24 cellular contexts compared by ENCODE assay signal in genomic region chr12:106839343-106839742, GRCh38.
DNase-seq lines count a peak whose midpoint lies in the region; ATAC-seq, FAIRE-seq and TF ChIP-seq lines count a peak whose summit lies in the region.
"Had no signal": no experiment of that assay in that cellular context is flagged by ENCODE, and none has a peak within 500 bp of the region (broad histone marks: within the 10 kb centered on the region; RNA-seq: fewer than 3 reads in every experiment).

No MANE protein-coding gene starts in this region.

- no peak overlapping the region for H4K91ac ChIP-seq in mesenchymal stem cell (ENCODE audit: low read length)

- H3K4ac ChIP-seq in mesenchymal stem cell (ENCODE audit: low read depth in 1 of 2, low read length in 2 of 2) = no peak overlapping the region

- no peak for TF ChIP-seq EP300 in K562 (IDR thresholded peaks at IDR 0.05; ENCODE audit: low read length)

- in situ Hi-C loops in K562 (cut with MboI) = no loop called here
- in situ Hi-C loops in ACHN (cut with HindIII; ENCODE audit: low pct_ligation_motif_present, low pct_unique_long_range_greater_than_20kb, low sequenced_read_pairs) = loop anchor here (25.0 kb wide), 1 partner anchor 452 kb away; no protein-coding TSS in a partner anchor

- H3K14ac ChIP-seq in mesenchymal stem cell (ENCODE audit: low read length in 2 of 2) = no peak overlapping the region

- H3K27ac ChIP-seq in heart right ventricle (peak overlapping the region in 6 of 10 donors; percentile 9 to 78 (median 65)), right cardiac atrium (ENCODE audit: low read length) (no peak overlapping the region), K562 (ENCODE audit: extremely low read depth, low read depth, low read length) (peak overlapping the region; percentile 13; the same call in 1 of the 3 replicates), mesenchymal stem cell (ENCODE audit: low read length, poor library complexity, severe bottlenecking) (no peak overlapping the region), thyroid gland (peak overlapping the region; percentile 42 to 84 (median 69))

- POLR2A ChIA-PET in K562 (lab: Yijun Ruan, JAX) = no interaction called here

- no peaks in the 10 kb centered on the region for H3K27me3 Mint-ChIP-seq in natural killer cell (ENCODE audit: low read depth in 2 of 2)
- H3K27me3 Mint-ChIP-seq: activated naive CD8-positive, alpha-beta T cell treated with anti-CD3 and anti-CD28 coated beads for 36 hours; B cell; memory B cell had no signal

- ATAC-seq in heart right ventricle (no peak), right cardiac atrium (no peak), K562 (peak; percentile 66), natural killer cell (no peak), HG03442 (IDR thresholded peaks at IDR 0.05; ENCODE audit: unreplicated experiment) (no peak)

- H4K20me1 ChIP-seq in K562 (replicated peaks; ENCODE audit: control insufficient read depth, insufficient read depth, low read length) = no peaks in the 10 kb centered on the region

- H3K36me3 ChIP-seq in heart right ventricle = peaks cover 0 to 19% (median 4%) of the 10 kb centered on the region in 9 donors
- peaks cover 4% of the 10 kb centered on the region; the same call in 1 of the 3 replicates for H3K36me3 ChIP-seq in K562 (ENCODE audit: control insufficient read depth, insufficient read depth, low read length)
- peaks cover 0 to 31% of the 10 kb centered on the region in 2 experiments for H3K36me3 ChIP-seq in mesenchymal stem cell (ENCODE audit: control insufficient read depth in 1 of 2, insufficient read depth in 2 of 2, low read depth in 1 of 2, low read length in 2 of 2)
- H3K36me3 ChIP-seq in thyroid gland = no peaks in the 10 kb centered on the region

- H3K27ac Mint-ChIP-seq in natural killer cell = no peak overlapping the region
- H3K27ac Mint-ChIP-seq: activated naive CD8-positive, alpha-beta T cell treated with anti-CD3 and anti-CD28 coated beads for 36 hours; B cell; memory B cell had no signal

- no peaks in the 10 kb centered on the region for H3K9me3 Mint-ChIP-seq in natural killer cell
- H3K9me3 Mint-ChIP-seq: activated naive CD8-positive, alpha-beta T cell treated with anti-CD3 and anti-CD28 coated beads for 36 hours; memory B cell had no signal

- no peak for DNase-seq in heart right ventricle
- DNase-seq in right cardiac atrium = no peak
- DNase-seq in K562 (ENCODE audit: extremely low read depth in 1 of 4, low spot score in 3 of 4) = peak in 2 of 4 experiments; percentile 14 to 36
- peak; percentile 41 for DNase-seq in mesenchymal stem cell
- DNase-seq in thyroid gland = no peak
- no peak for DNase-seq in ACHN
- no peak for DNase-seq in natural killer cell
- DNase-seq: activated CD4-positive, alpha-beta T cell treated with anti-CD3 and anti-CD28 coated beads, Interleukin-2, amount 50 U/mL, for 48 hours; activated naive CD8-positive, alpha-beta T cell treated with anti-CD3 and anti-CD28 coated beads for 36 hours; COR-L47; DMS53; dorsolateral prefrontal cortex; NCI-H1092; NCI-H187; NCI-H2171 treated with DMSO at 0.1 percent for 48 hours; NCI-H524; NK-92 treated with Interleukin-12 subunit alpha and Interleukin-12 subunit beta, amount 100 ng/mL, for 24 hours; SIG-M5; trophoblast cell had no signal

- H2BK15ac ChIP-seq in mesenchymal stem cell (ENCODE audit: low read depth, poor library complexity, severe bottlenecking) = no peak overlapping the region

- H3K9me3 ChIP-seq in heart right ventricle (no peaks in the 10 kb centered on the region), right cardiac atrium (ENCODE audit: control insufficient read depth, low read length) (no peaks in the 10 kb centered on the region), K562 (replicated peaks; ENCODE audit: control insufficient read depth, insufficient read depth, low read depth, low read length) (no peaks in the 10 kb centered on the region), mesenchymal stem cell (ENCODE audit: control insufficient read depth, low read length) (no peaks in the 10 kb centered on the region), thyroid gland (no peaks in the 10 kb centered on the region)
- H3K9me3 ChIP-seq: A549 had no signal

- H2BK12ac ChIP-seq in mesenchymal stem cell (ENCODE audit: low read length in 2 of 2) = no peak overlapping the region

- H3K4me1 ChIP-seq in heart right ventricle (peaks cover 9 to 59% (median 41%) of the 10 kb centered on the region in 9 donors), right cardiac atrium (ENCODE audit: control insufficient read depth, insufficient read depth, low read length) (peaks cover 2% of the 10 kb centered on the region), K562 (replicated peaks in 1 of 2; ENCODE audit: control insufficient read depth in 2 of 2, insufficient read depth in 2 of 2, low read length in 2 of 2) (peaks cover 6 to 24% of the 10 kb centered on the region in 2 experiments; a peak in 3 of 5 replicates), mesenchymal stem cell (ENCODE audit: control insufficient read depth, insufficient read depth, low read depth, low read length) (peaks cover 1% of the 10 kb centered on the region), thyroid gland (peaks cover 37 to 45% of the 10 kb centered on the region in 2 donors)

- H3K23ac ChIP-seq in mesenchymal stem cell (ENCODE audit: low read length in 2 of 2) = no peak overlapping the region

- H3K27me3 ChIP-seq in heart right ventricle (no peaks in the 10 kb centered on the region), right cardiac atrium (ENCODE audit: control insufficient read depth, insufficient read depth) (no peaks in the 10 kb centered on the region), K562 (ENCODE audit: control insufficient read depth in 2 of 2, insufficient read depth in 2 of 2, low read length in 2 of 2) (no peaks in the 10 kb centered on the region), mesenchymal stem cell (ENCODE audit: control insufficient read depth in 1 of 2, insufficient read depth in 1 of 2, low read length in 2 of 2) (no peaks in the 10 kb centered on the region), thyroid gland (no peaks in the 10 kb centered on the region)
- H3K27me3 ChIP-seq: dorsolateral prefrontal cortex had no signal

- peaks cover 7% of the 10 kb centered on the region for H3K79me1 ChIP-seq in mesenchymal stem cell (replicated peaks; ENCODE audit: low read length, poor library complexity, severe bottlenecking)

- H3K4me3 Mint-ChIP-seq in natural killer cell = no peak overlapping the region
- H3K4me3 Mint-ChIP-seq: activated naive CD8-positive, alpha-beta T cell treated with anti-CD3 and anti-CD28 coated beads for 36 hours; B cell; memory B cell had no signal

- BruUV-seq in K562 (replicated peaks; lab: Mats Ljungman, UMichigan) = no TSS peak

- no peaks in the 10 kb centered on the region; the same call in 2 of the 3 replicates for H3K79me2 ChIP-seq in K562 (ENCODE audit: control insufficient read depth, insufficient read depth, low read length)

- no peak overlapping the region for H2BK120ac ChIP-seq in mesenchymal stem cell (ENCODE audit: low read depth, low read length)

- TF ChIP-seq POLR2A in K562 (conservative IDR thresholded peaks at IDR 0.05) (no peak), thyroid gland (IDR thresholded peaks at IDR 0.05) (no peak)

- H3K18ac ChIP-seq in mesenchymal stem cell (ENCODE audit: low read depth in 1 of 2, low read length in 2 of 2) = peak overlapping the region in 1 of 2 experiments; percentile 72

- intact Hi-C loops in heart right ventricle (cut with DNase I) = loop anchor here in 2 of 10 donors (5.0 kb wide), 2 partner anchors 67 to 452 kb away; partner anchors contain the start of gene RIC8B (in 1 of the 2)
- intact Hi-C loops in right cardiac atrium (cut with DNase I) = no loop called here
- intact Hi-C loops in K562 (cut with micrococcal nuclease) = no loop called here
- intact Hi-C loops in thyroid gland (cut with DNase I) = no loop called here
- intact Hi-C loops in natural killer cell (cut with micrococcal nuclease) = no loop called here

- no peak overlapping the region for H2AK5ac ChIP-seq in mesenchymal stem cell (ENCODE audit: low read length, severe bottlenecking)

- H2BK5ac ChIP-seq in mesenchymal stem cell (ENCODE audit: low read depth, low read length, poor library complexity, severe bottlenecking) = no peak overlapping the region

- no peak for FAIRE-seq in K562 (lab: Jason Lieb, UNC)
- FAIRE-seq: H1 had no signal

- peaks cover 15 to 21% of the 10 kb centered on the region in 2 donors for H3K4me1 Mint-ChIP-seq in natural killer cell
- H3K4me1 Mint-ChIP-seq: B cell had no signal

- no peak for TF ChIP-seq RAD21 in K562 (CRISPR knock-in tag; conservative IDR thresholded peaks at IDR 0.05 in 1 of 2, IDR thresholded peaks at IDR 0.05 in 1 of 2)

- whole genome bisulfite sequencing in heart right ventricle, 2 donors = 50 to 54% methylated on average over 1 of the region's 1 CpG
- 67% methylated on average over 1 of the region's 1 CpG for WGBS in right cardiac atrium
- WGBS in K562 (ENCODE audit: insufficient coverage, low coverage, missing lambda C conversion rate) = 0% methylated on average over 1 of the region's 1 CpG
- no CpG with 5 or more reads among the region's 1 CpG for WGBS in mesenchymal stem cell
- 67 to 71% methylated on average over 1 of the region's 1 CpG for WGBS in thyroid gland, 2 donors

- H3K9ac ChIP-seq in K562 (ENCODE audit: insufficient read depth in 1 of 2, low read depth in 2 of 2, low read length in 2 of 2) (no peak overlapping the region), mesenchymal stem cell (ENCODE audit: low read length) (no peak overlapping the region)

- H2AFZ ChIP-seq in K562 (ENCODE audit: low read depth, low read length) (no peak overlapping the region), mesenchymal stem cell (ENCODE audit: low read depth, low read length) (no peak overlapping the region)

- H3K36me3 Mint-ChIP-seq in natural killer cell = no peaks in the 10 kb centered on the region
- H3K36me3 Mint-ChIP-seq: activated naive CD8-positive, alpha-beta T cell treated with anti-CD3 and anti-CD28 coated beads for 36 hours had no signal

- no peak overlapping the region for H4K8ac ChIP-seq in mesenchymal stem cell (ENCODE audit: low read length)

- TF ChIP-seq CTCF in heart right ventricle (IDR thresholded peaks at IDR 0.05) = no peak
- no peak for TF ChIP-seq CTCF in K562 (IDR thresholded peaks at IDR 0.05 in 2 of 3, conservative IDR thresholded peaks at IDR 0.05 in 1 of 3; ENCODE audit: insufficient read depth in 2 of 3, low read depth in 1 of 3, low read length in 3 of 3)
- TF ChIP-seq CTCF in thyroid gland (IDR thresholded peaks at IDR 0.05) = no peak
- no peak for TF ChIP-seq CTCF in natural killer cell (IDR thresholded peaks at IDR 0.05)

- H3K4me3 ChIP-seq in heart right ventricle (no peak overlapping the region), right cardiac atrium (ENCODE audit: low read length) (no peak overlapping the region), K562 (no peak overlapping the region), mesenchymal stem cell (ENCODE audit: insufficient read depth in 1 of 2, low read depth in 1 of 2, low read length in 2 of 2) (no peak overlapping the region), thyroid gland (replicated peaks in 1 of 3) (no peak overlapping the region)
- H3K4me3 ChIP-seq: A549, dorsolateral prefrontal cortex had no signal

- H3K9me1 ChIP-seq in K562 (ENCODE audit: control insufficient read depth, insufficient read depth, low read length) = no peaks in the 10 kb centered on the region

- CTCF ChIA-PET in K562 (lab: Yijun Ruan, JAX; ENCODE audit: low intra/inter-chr PET ratio) = interaction anchor here (1.2 kb wide), 1 partner anchor 156 kb away, joined by 4 read pairs; no protein-coding TSS in a partner anchor

- H3K4me2 ChIP-seq in K562 (ENCODE audit: insufficient read depth, low read length) (no peak overlapping the region; the same call in 1 of the 2 replicates), mesenchymal stem cell (ENCODE audit: low read length, poor library complexity, severe bottlenecking) (no peak overlapping the region)

Comparison
In these comparisons a context has a peak if more than half of its experiments do, and no peak if none do; other contexts are left out.
1. H3K27ac ChIP-seq: peak in heart right ventricle (6 of 10), K562 (single experiment) and thyroid gland (3 of 3); none in right cardiac atrium (single experiment) and mesenchymal stem cell (single experiment).